In genomic region chr1:181033128-181033798, GRCh38 we compare ENCODE assay signal across 8 cellular contexts. TPM values are rescaled to one million over a fixed set of nuclear protein-coding genes. Genes with fewer than 3 reads are reported as not detected.
DNase-seq lines count a peak whose midpoint lies in the region; ATAC-seq, FAIRE-seq and TF ChIP-seq lines count a peak whose summit lies in the region.

No MANE protein-coding gene starts in this region.

- H3K4me3 Mint-ChIP-seq in activated naive CD4-positive, alpha-beta T cell treated with anti-CD3 and anti-CD28 coated beads for 36 hours = peak overlapping the region; percentile 91

- FAIRE-seq in frontal cortex (lab: Jason Lieb, UNC) = no peak

- no peaks in the 10 kb centered on the region for H3K36me3 ChIP-seq in body of pancreas (replicated peaks in 1 of 2; ENCODE audit: insufficient read depth in 1 of 2, low read depth in 2 of 2)
- no peaks in the 10 kb centered on the region for H3K36me3 ChIP-seq in liver (ENCODE audit: control insufficient read depth in 4 of 4, insufficient read depth in 3 of 4, low read depth in 1 of 4, low read length in 3 of 4)

- peaks cover 46% of the 10 kb centered on the region for H3K4me1 Mint-ChIP-seq in activated naive CD4-positive, alpha-beta T cell treated with anti-CD3 and anti-CD28 coated beads for 36 hours (ENCODE audit: low read depth)

- peak overlapping the region; percentile 100 for H3K27ac Mint-ChIP-seq in activated naive CD4-positive, alpha-beta T cell treated with anti-CD3 and anti-CD28 coated beads for 36 hours

- 33 to 36% methylated on average over 2 of the region's 2 CpGs for WGBS in body of pancreas, 2 donors
- 32% methylated on average over 2 of the region's 2 CpGs for WGBS in liver

- CTCF ChIA-PET in activated naive CD4-positive, alpha-beta T cell treated with anti-CD3 and anti-CD28 coated beads for 36 hours (lab: Charles Lee) = interaction anchor here (0.6 to 11.6 kb wide), 11 partner anchors 10 to 148 kb away, joined by 3 to 158 read pairs (median 5); no protein-coding TSS in a partner anchor
- CTCF ChIA-PET in RWPE1 (lab: Yijun Ruan, JAX) = interaction anchor here (0.6 to 1.0 kb wide), 4 partner anchors 31 to 103 kb away, joined by 3 read pairs; no protein-coding TSS in a partner anchor

- H3K27me3 Mint-ChIP-seq in activated naive CD4-positive, alpha-beta T cell treated with anti-CD3 and anti-CD28 coated beads for 36 hours (ENCODE audit: low read depth) = no peaks in the 10 kb centered on the region

- H3K4me3 ChIP-seq in body of pancreas (no peak overlapping the region), liver (ENCODE audit: low read depth in 1 of 3, low read length in 3 of 3) (peak overlapping the region; percentile 52 to 90 (median 78))

- POLR2A ChIA-PET in RWPE1 (lab: Yijun Ruan, JAX; ENCODE audit: low non-redundant PET) = interaction anchor here (1.6 kb wide), 1 partner anchor 10 kb away, joined by 10 read pairs; the partner anchor contains the start of gene STX6

- H3K9me3 ChIP-seq in body of pancreas (no peaks in the 10 kb centered on the region), liver (ENCODE audit: control insufficient read depth in 4 of 4, low read length in 3 of 4) (no peaks in the 10 kb centered on the region)

- H3K36me3 Mint-ChIP-seq in activated naive CD4-positive, alpha-beta T cell treated with anti-CD3 and anti-CD28 coated beads for 36 hours (ENCODE audit: low read depth) = peaks cover 3% of the 10 kb centered on the region

- TF ChIP-seq RAD21 in liver (IDR thresholded peaks at IDR 0.05) = no peak

- intact Hi-C loops in activated naive CD4-positive, alpha-beta T cell treated with anti-CD3 and anti-CD28 coated beads for 36 hours (cut with micrococcal nuclease) = loop anchor here (1.0 to 10.0 kb wide), 8 partner anchors 11 to 1212 kb away; partner anchors contain the start of genes CEP350, QSOX1 and STX6
- intact Hi-C loops in body of pancreas (cut with DNase I) = loop anchor here (10.0 kb wide), 1 partner anchor 112 kb away; no protein-coding TSS in a partner anchor

- TF ChIP-seq CTCF in RWPE1 (conservative IDR thresholded peaks at IDR 0.05; ENCODE audit: low read depth) (no peak), body of pancreas (IDR thresholded peaks at IDR 0.05) (no peak), liver (IDR thresholded peaks at IDR 0.05; ENCODE audit: low read depth, low read length, missing input control) (no peak)

- ATAC-seq in HG03045 (IDR thresholded peaks at IDR 0.05; ENCODE audit: unreplicated experiment) (peak; percentile 30), body of pancreas (peak; percentile 55)
- peak; percentile 37 for ATAC-seq in stimulated activated naive CD8-positive, alpha-beta T cell treated with anti-CD3 and anti-CD28 coated beads, Interleukin-15, Interleukin-2, amounts not matched to agents 100 U/mL and 50 U/mL, for 24 hours

- peak; percentile 40 for DNase-seq in activated naive CD4-positive, alpha-beta T cell treated with anti-CD3 and anti-CD28 coated beads for 36 hours
- DNase-seq in activated naive CD4-positive, alpha-beta T cell treated with anti-CD3 and anti-CD28 coated beads, Interleukin-2, amount 50 U/mL, for 16 hours = no peak
- DNase-seq in RWPE1 (ENCODE audit: low spot score) = peak; percentile 28
- peak; percentile 20 to 71 (median 27) for DNase-seq in body of pancreas
- peak; percentile 37 for DNase-seq in stimulated activated naive CD8-positive, alpha-beta T cell treated with anti-CD3 and anti-CD28 coated beads, Interleukin-15, Interleukin-2, amounts not matched to agents 100 U/mL and 50 U/mL, for 24 hours
- no peak for DNase-seq in frontal cortex (ENCODE audit: low spot score in 2 of 2)

- H3K9ac ChIP-seq in liver (ENCODE audit: low read depth in 1 of 2, low read length in 2 of 2) = peak overlapping the region; percentile 65 to 92

- TF ChIP-seq POLR2A in body of pancreas (IDR thresholded peaks at IDR 0.05) = no peak

- peak overlapping the region; percentile 76 for H3K27ac ChIP-seq in RWPE1
- H3K27ac ChIP-seq in body of pancreas = peak overlapping the region; percentile 65 to 92 (median 82)
- H3K27ac ChIP-seq in liver (ENCODE audit: low read depth in 1 of 2, low read length in 2 of 2) = peak overlapping the region; percentile 83 to 90

- H3K4me1 ChIP-seq in body of pancreas (peaks cover 28% of the 10 kb centered on the region), liver (ENCODE audit: control insufficient read depth in 4 of 4, insufficient read depth in 4 of 4, low read length in 3 of 4) (peaks cover 0 to 12% (median 5%) of the 10 kb centered on the region in 4 donors)

- H3K27me3 ChIP-seq in body of pancreas = no peaks in the 10 kb centered on the region
- no peaks in the 10 kb centered on the region for H3K27me3 ChIP-seq in liver (ENCODE audit: control insufficient read depth in 4 of 4, insufficient read depth in 4 of 4, low read length in 3 of 4)

- H3K9me3 Mint-ChIP-seq in activated naive CD4-positive, alpha-beta T cell treated with anti-CD3 and anti-CD28 coated beads for 36 hours = no peaks in the 10 kb centered on the region

TF ChIP-seq in liver, 16 proteins besides CTCF, POLR2A, EP300 and RAD21:
- peak; percentile 9 to 32 for TF ChIP-seq GABPA (IDR thresholded peaks at IDR 0.05 in 1 of 2, conservative IDR thresholded peaks at IDR 0.05 in 1 of 2)
- no peak for TF ChIP-seq RXRA (IDR thresholded peaks at IDR 0.05)
- TF ChIP-seq YY1 (IDR thresholded peaks at IDR 0.05) = peak; percentile 43
- no peak for TF ChIP-seq NR2F2 (IDR thresholded peaks at IDR 0.05)

RNA-seq across cellular contexts. Expression of gene MR1, which starts 0.5 kb away (rescaled TPM):
- 10 to 100 TPM; 22.5 to 25.0 TPM for total RNA-seq in activated naive CD4-positive, alpha-beta T cell treated with anti-CD3 and anti-CD28 coated beads for 36 hours
- total RNA-seq in body of pancreas (1 to 10 TPM; 2.3 to 4.9 TPM), liver (1 to 10 TPM; 5.5 to 8.1 TPM), frontal cortex (0.41 TPM)
- 1 to 10 TPM; 5.5 to 6.6 TPM for polyA plus RNA-seq in liver

RNA-seq across cellular contexts. Expression of gene STX6, which starts 10.6 kb away (rescaled TPM):
- total RNA-seq in activated naive CD4-positive, alpha-beta T cell treated with anti-CD3 and anti-CD28 coated beads for 36 hours = 10 to 100 TPM; 14.4 to 14.8 TPM
- total RNA-seq in body of pancreas (10 to 100 TPM in 1 of 2 donors, 1 to 10 TPM in 1; 8.6 to 10.9 TPM), liver (10 to 100 TPM in 1 of 2 donors, 1 to 10 TPM in 1; 6.3 to 11.1 TPM), frontal cortex (81.9 TPM)
- polyA plus RNA-seq in liver = 1 to 10 TPM; 1.6 to 2.2 TPM

RNA-seq across cellular contexts. Expression of gene IER5, which starts 55.2 kb away (rescaled TPM):
- 10 to 100 TPM; 33.5 to 34.4 TPM for total RNA-seq in activated naive CD4-positive, alpha-beta T cell treated with anti-CD3 and anti-CD28 coated beads for 36 hours
- total RNA-seq in body of pancreas (1 to 10 TPM; 6.6 to 6.7 TPM), liver (1 to 10 TPM; 2.9 to 8.4 TPM), frontal cortex (22.0 TPM)
- polyA plus RNA-seq in liver = 1 to 10 TPM in 1 of 2 donors, under 1 TPM in 1; 0.56 to 1.9 TPM

Comparison
In these comparisons a context has a peak if more than half of its experiments do, and no peak if none do; other contexts are left out.
1. DNase-seq: peak in activated naive CD4-positive, alpha-beta T cell treated with anti-CD3 and anti-CD28 coated beads for 36 hours (single experiment), RWPE1 (single experiment), body of pancreas (4 of 4) and stimulated activated naive CD8-positive, alpha-beta T cell treated with anti-CD3 and anti-CD28 coated beads, Interleukin-15, Interleukin-2, amounts not matched to agents 100 U/mL and 50 U/mL, for 24 hours (single experiment); none in activated naive CD4-positive, alpha-beta T cell treated with anti-CD3 and anti-CD28 coated beads, Interleukin-2, amount 50 U/mL, for 16 hours (single experiment) and frontal cortex (0 of 2).
2. H3K4me3 ChIP-seq: peak in liver (3 of 3); none in body of pancreas (0 of 2).
3. Peak in every context shown above with its lines, with median percentiles within 50 percentile points of each other: ATAC-seq and H3K27ac ChIP-seq.